In genomic region chr7:128672927-128673517, GRCh38 we compare ENCODE assay signal across 8 cellular contexts. TPM values are rescaled to one million over a fixed set of nuclear protein-coding genes. Genes with fewer than 3 reads are reported as not detected.
DNase-seq lines count a peak whose midpoint lies in the region; ATAC-seq and TF ChIP-seq lines count a peak whose summit lies in the region.

No MANE protein-coding gene starts in this region.

- TF ChIP-seq CTCF in LNCAP (IDR thresholded peaks at IDR 0.05) (peak; percentile 54), brain microvascular endothelial cell (IDR thresholded peaks at IDR 0.05; ENCODE audit: low read depth, low read length, missing control alignments) (peak; percentile 81), left lung (IDR thresholded peaks at IDR 0.05) (peak; percentile 20 to 28)

- in situ Hi-C loops in brain microvascular endothelial cell (cut with HindIII; ENCODE audit: low pct_ligation_motif_present, low sequenced_read_pairs): no loop called here

- H3K36me3 ChIP-seq in brain microvascular endothelial cell (replicated peaks): no peaks in the 10 kb centered on the region
- peaks cover 0 to 4% of the 10 kb centered on the region in 2 donors for H3K36me3 ChIP-seq in left lung

- no peaks in the 10 kb centered on the region for H3K4me1 ChIP-seq in left lung

- H3K27me3 ChIP-seq in brain microvascular endothelial cell (replicated peaks) (no peaks in the 10 kb centered on the region), left lung (peaks cover 0 to 16% of the 10 kb centered on the region in 2 donors)

- peak; percentile 25 for DNase-seq in DMS114 treated with DMSO at 0.1 percent for 48 hours (lab: John Stamatoyannopoulos, UW; ENCODE audit: unreplicated experiment)
- no peak for DNase-seq in brain microvascular endothelial cell
- DNase-seq in left lung: no peak
- DNase-seq in GOT3 (lab: John Stamatoyannopoulos, UW): no peak

- no peak overlapping the region for H3K4me3 ChIP-seq in brain microvascular endothelial cell (ENCODE audit: low read depth, low read length)
- no peak overlapping the region for H3K4me3 ChIP-seq in left lung

- H3K27ac ChIP-seq in brain microvascular endothelial cell (no peak overlapping the region), left lung (no peak overlapping the region)

- ATAC-seq in left lung (peak; percentile 51), HG02852 (IDR thresholded peaks at IDR 0.05; ENCODE audit: unreplicated experiment) (no peak), HG03280 (IDR thresholded peaks at IDR 0.05; ENCODE audit: unreplicated experiment) (no peak), GM19395 (IDR thresholded peaks at IDR 0.05; ENCODE audit: unreplicated experiment) (no peak)

- intact Hi-C loops in left lung (cut with DNase I): no loop called here

- H3K9me3 ChIP-seq in left lung: no peaks in the 10 kb centered on the region

RNA-seq across cellular contexts. Expression of gene GARIN1A, which starts 0.9 kb away (rescaled TPM):
- 1 to 10 TPM; 1.1 to 3.4 TPM for total RNA-seq in left lung

Comparison
In these comparisons a context has a peak if more than half of its experiments do, and no peak if none do; other contexts are left out.
1. CTCF ChIP-seq: peak in every context shown above with its lines; median percentile 81 in brain microvascular endothelial cell; 54 in LNCAP; 24 in left lung.